In genomic region chr22:45997077-45997774, GRCh38 we compare ENCODE assay signal across 10 cellular contexts. TPM values are rescaled to one million over a fixed set of nuclear protein-coding genes. Genes with fewer than 3 reads are reported as not detected.
DNase-seq lines count a peak whose midpoint lies in the region; ATAC-seq, FAIRE-seq and TF ChIP-seq lines count a peak whose summit lies in the region.
"Had no signal": no experiment of that assay in that cellular context is flagged by ENCODE, and none has a peak within 500 bp of the region (broad histone marks: within the 10 kb centered on the region; RNA-seq: fewer than 3 reads in every experiment).

No MANE protein-coding gene starts in this region.

- H2AFZ ChIP-seq in fibroblast of lung (ENCODE audit: low read length): no peak overlapping the region

- no peaks in the 10 kb centered on the region for H3K9me3 Mint-ChIP-seq in naive thymus-derived CD4-positive, alpha-beta T cell
- H3K9me3 Mint-ChIP-seq: activated naive CD4-positive, alpha-beta T cell treated with anti-CD3 and anti-CD28 coated beads, Interleukin-2, amount 50 U/mL, for 24 hours had no signal

- peaks cover 0 to 6% (median 4%) of the 10 kb centered on the region in 5 donors for H3K27me3 Mint-ChIP-seq in naive thymus-derived CD4-positive, alpha-beta T cell
- H3K27me3 Mint-ChIP-seq: activated naive CD4-positive, alpha-beta T cell treated with anti-CD3 and anti-CD28 coated beads, Interleukin-2, amount 50 U/mL, for 24 hours had no signal

- peaks cover 7% of the 10 kb centered on the region for H3K79me2 ChIP-seq in fibroblast of lung (ENCODE audit: control insufficient read depth, insufficient read depth, low read length)

- intact Hi-C loops in naive thymus-derived CD4-positive, alpha-beta T cell (cut with micrococcal nuclease): loop anchor here in 1 of 2 donors (5.0 kb wide), 1 partner anchor 40 kb away; no protein-coding TSS in a partner anchor

- no peaks in the 10 kb centered on the region for H4K20me1 ChIP-seq in fibroblast of lung (ENCODE audit: control insufficient read depth, extremely low read depth, insufficient read depth, low read length)

- H3K27ac ChIP-seq in fibroblast of lung (ENCODE audit: insufficient read depth, low read length): peak overlapping the region; percentile 84
- no peak overlapping the region for H3K27ac ChIP-seq in naive thymus-derived CD4-positive, alpha-beta T cell (ENCODE audit: low read depth, low read length)

- ATAC-seq in naive thymus-derived CD4-positive, alpha-beta T cell: peak; percentile 65
- ATAC-seq in HG03045 (IDR thresholded peaks at IDR 0.05; ENCODE audit: unreplicated experiment): no peak

- H3K4me2 ChIP-seq in fibroblast of lung (ENCODE audit: extremely low read depth, insufficient read depth, low read length): peak overlapping the region; percentile 75

- H3K36me3 ChIP-seq in fibroblast of lung (ENCODE audit: control insufficient read depth, insufficient read depth, low read length): no peaks in the 10 kb centered on the region
- H3K36me3 ChIP-seq in naive thymus-derived CD4-positive, alpha-beta T cell (ENCODE audit: control insufficient read depth in 2 of 3, insufficient read depth in 3 of 3, low read length in 3 of 3): no peaks in the 10 kb centered on the region

- H3K4me3 ChIP-seq in fibroblast of lung (replicated peaks in 1 of 4; ENCODE audit: control extremely low read depth in 1 of 4, insufficient read depth in 1 of 4, low read depth in 3 of 4, low read length in 4 of 4): peak overlapping the region in 1 of 4 experiments; percentile 20
- H3K4me3 ChIP-seq in naive thymus-derived CD4-positive, alpha-beta T cell (ENCODE audit: low read length): no peak overlapping the region

- DNase-seq in AG08396 (ENCODE audit: low spot score): peak; percentile 94
- DNase-seq in HT1080 (ENCODE audit: low read depth): peak; percentile 97
- peak; percentile 75 for DNase-seq in SKM-1 treated with dmso at 0.1 percent for 144 hours (lab: John Stamatoyannopoulos, UW; ENCODE audit: unreplicated experiment)
- DNase-seq in fibroblast of lung (ENCODE audit: low read depth in 2 of 2): peak; percentile 96 to 97
- peak in 1 of 9 donors; percentile 6 for DNase-seq in naive thymus-derived CD4-positive, alpha-beta T cell
- DNase-seq in D721Med (ENCODE audit: insufficient read length, low spot score): no peak
- no peak for DNase-seq in DMS114 treated with DMSO at 0.1 percent for 48 hours (lab: John Stamatoyannopoulos, UW; ENCODE audit: unreplicated experiment)

- CTCF ChIA-PET in naive thymus-derived CD4-positive, alpha-beta T cell (lab: Charles Lee): interaction anchor here (1.3 to 3.1 kb wide), 4 partner anchors 9 to 120 kb away, joined by 7 to 15 read pairs (median 8); no protein-coding TSS in a partner anchor

- H3K9me3 ChIP-seq in fibroblast of lung (ENCODE audit: control insufficient read depth, insufficient read depth, low read depth, low read length): no peaks in the 10 kb centered on the region
- no peaks in the 10 kb centered on the region for H3K9me3 ChIP-seq in naive thymus-derived CD4-positive, alpha-beta T cell (ENCODE audit: control insufficient read depth in 2 of 3, low read length in 3 of 3)

- POLR2A ChIA-PET in naive thymus-derived CD4-positive, alpha-beta T cell (lab: Charles Lee): no interaction called here

- TF ChIP-seq CTCF in fibroblast of lung (conservative IDR thresholded peaks at IDR 0.05 in 1 of 2, IDR thresholded peaks at IDR 0.05 in 1 of 2; ENCODE audit: low read depth in 1 of 2, low read length in 2 of 2): no peak
- no peak for TF ChIP-seq CTCF in D721Med (IDR thresholded peaks at IDR 0.05; ENCODE audit: insufficient read depth, missing control alignments)

- no peak overlapping the region for H3K4me3 Mint-ChIP-seq in naive thymus-derived CD4-positive, alpha-beta T cell
- H3K4me3 Mint-ChIP-seq: activated naive CD4-positive, alpha-beta T cell treated with anti-CD3 and anti-CD28 coated beads, Interleukin-2, amount 50 U/mL, for 24 hours had no signal

- peaks cover 36% of the 10 kb centered on the region for H3K4me1 ChIP-seq in fibroblast of lung (ENCODE audit: control insufficient read depth, extremely low read depth, insufficient read depth, low read length)
- H3K4me1 ChIP-seq in naive thymus-derived CD4-positive, alpha-beta T cell (ENCODE audit: control insufficient read depth in 2 of 2, insufficient read depth in 2 of 2, low read length in 2 of 2): peaks cover 0 to 6% of the 10 kb centered on the region in 2 donors

- peak overlapping the region; percentile 44 for H3K9ac ChIP-seq in fibroblast of lung (ENCODE audit: insufficient read depth, low read length)

- H3K4me1 Mint-ChIP-seq in naive thymus-derived CD4-positive, alpha-beta T cell: peaks cover 0 to 13% (median 3%) of the 10 kb centered on the region in 7 donors
- H3K4me1 Mint-ChIP-seq: activated naive CD4-positive, alpha-beta T cell treated with anti-CD3 and anti-CD28 coated beads, Interleukin-2, amount 50 U/mL, for 24 hours had no signal

- peaks cover 4% of the 10 kb centered on the region for H3K27me3 ChIP-seq in fibroblast of lung (ENCODE audit: control insufficient read depth, insufficient read depth, low read length)
- no peaks in the 10 kb centered on the region for H3K27me3 ChIP-seq in naive thymus-derived CD4-positive, alpha-beta T cell (ENCODE audit: control insufficient read depth in 2 of 2, insufficient read depth in 2 of 2, low read length in 2 of 2)

- no peak for FAIRE-seq in D721Med (lab: Jason Lieb, UNC)
- FAIRE-seq: GM18507 had no signal

- no peak overlapping the region for H3K27ac Mint-ChIP-seq in naive thymus-derived CD4-positive, alpha-beta T cell
- H3K27ac Mint-ChIP-seq: activated naive CD4-positive, alpha-beta T cell treated with anti-CD3 and anti-CD28 coated beads, Interleukin-2, amount 50 U/mL, for 24 hours had no signal

- no peaks in the 10 kb centered on the region for H3K36me3 Mint-ChIP-seq in naive thymus-derived CD4-positive, alpha-beta T cell
- H3K36me3 Mint-ChIP-seq: activated naive CD4-positive, alpha-beta T cell treated with anti-CD3 and anti-CD28 coated beads, Interleukin-2, amount 50 U/mL, for 24 hours had no signal

RNA-seq across cellular contexts. Expression of gene WNT7B, which starts 20.3 kb away (rescaled TPM):
- total RNA-seq in HT1080 (2014; rRNA removed; shearing (Covaris generic)): 15.0 and 18.9 TPM in 2 replicates
- polyA plus RNA-seq in HT1080 (2015; cell fraction: cytosol; rRNA removed): 22.0 and 24.5 TPM in 2 replicates
- 9.9 and 12.5 TPM in 2 replicates for polyA plus RNA-seq in HT1080 (2015; cell fraction: nucleus; rRNA removed)
- total RNA-seq in fibroblast of lung: under 0.01 and 0.17 TPM in 2 replicates
- polyA plus RNA-seq in fibroblast of lung: 0.17 TPM in 1 of 2 replicates, not detected in the other
- polyA plus RNA-seq in fibroblast of lung (2012): 0.06 and 0.76 TPM in 2 replicates
- polyA minus RNA-seq in fibroblast of lung (ENCODE audit: low replicate concordance): 0.41 TPM in 1 of 2 replicates, not detected in the other
- not detected for total RNA-seq in naive thymus-derived CD4-positive, alpha-beta T cell
- polyA plus RNA-seq in naive thymus-derived CD4-positive, alpha-beta T cell: not detected

Comparison
In these comparisons a context has a peak if more than half of its experiments do, and no peak if none do; other contexts are left out.
1. DNase-seq: peak in AG08396 (single experiment), HT1080 (single experiment), SKM-1 treated with dmso at 0.1 percent for 144 hours (single experiment) and fibroblast of lung (2 of 2); none in D721Med (single experiment) and DMS114 treated with DMSO at 0.1 percent for 48 hours (single experiment).
2. RNA of gene WNT7B, which starts 20.3 kb away (total RNA-seq): 15.0 to 18.9 TPM in HT1080; under 0.01 to 0.17 TPM in fibroblast of lung and not detected in naive thymus-derived CD4-positive, alpha-beta T cell; every median in the first group is over 10 times any median in the second.